In the genomic region with DNA sequence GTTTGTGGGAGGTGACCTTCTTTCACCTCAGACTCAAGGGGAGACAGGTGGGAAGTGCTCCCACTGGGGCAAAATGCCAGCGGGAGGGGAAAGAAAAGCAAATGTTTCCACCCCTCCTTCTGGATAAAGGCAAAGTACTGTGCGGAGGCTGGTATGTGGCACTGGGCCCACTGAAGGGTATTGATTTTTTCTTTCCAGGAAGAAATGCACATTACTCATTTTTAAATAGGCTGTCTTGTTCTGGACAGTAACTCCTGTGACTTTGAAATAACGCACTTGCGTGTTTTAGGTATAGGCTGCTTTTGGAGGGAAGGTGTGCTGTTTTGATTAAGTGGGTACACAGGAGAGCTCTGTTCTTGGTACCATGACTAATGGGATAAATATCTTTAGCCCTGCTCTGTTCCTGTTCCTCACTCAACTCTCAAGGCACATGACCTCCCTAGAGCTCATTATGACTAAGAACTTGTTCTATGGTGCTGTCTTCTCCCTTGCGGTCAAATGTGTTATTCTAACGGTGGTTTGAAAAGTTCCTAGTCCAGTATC, we compare ENCODE assay signal across 8 cellular contexts. TPM values are rescaled to one million over a fixed set of nuclear protein-coding genes. Genes with fewer than 3 reads are reported as not detected.
DNase-seq lines count a peak whose midpoint lies in the region; ATAC-seq and TF ChIP-seq lines count a peak whose summit lies in the region.

No MANE protein-coding gene starts in this region.

- H3K27ac ChIP-seq in gastrocnemius medialis: peak overlapping the region; percentile 76 to 87 (median 80)

- TF ChIP-seq CTCF in cardiac fibroblast (IDR thresholded peaks at IDR 0.05; ENCODE audit: low read depth, low read length) (no peak), gastrocnemius medialis (IDR thresholded peaks at IDR 0.05 in 4 of 5, conservative IDR thresholded peaks at IDR 0.05 in 1 of 5) (peak in 1 of 5 experiments; percentile 15)

- no peak overlapping the region for H3K4me3 Mint-ChIP-seq in activated T-cell treated with anti-CD3 and anti-CD28 coated beads, Interleukin-2, amount 50 U/mL, for 24 hours

- no peak overlapping the region for H3K27ac Mint-ChIP-seq in activated T-cell treated with anti-CD3 and anti-CD28 coated beads, Interleukin-2, amount 50 U/mL, for 24 hours

- no peaks in the 10 kb centered on the region for H3K4me1 Mint-ChIP-seq in activated T-cell treated with anti-CD3 and anti-CD28 coated beads, Interleukin-2, amount 50 U/mL, for 24 hours (ENCODE audit: low read depth)

- no peaks in the 10 kb centered on the region for H3K27me3 ChIP-seq in gastrocnemius medialis

- ATAC-seq in GM21723 (IDR thresholded peaks at IDR 0.05; ENCODE audit: unreplicated experiment) (peak; percentile 84), gastrocnemius medialis (peak; percentile 83 to 86)

- H3K36me3 Mint-ChIP-seq in activated T-cell treated with anti-CD3 and anti-CD28 coated beads, Interleukin-2, amount 50 U/mL, for 24 hours (ENCODE audit: low read depth): no peaks in the 10 kb centered on the region

- no peaks in the 10 kb centered on the region for H3K36me3 ChIP-seq in gastrocnemius medialis

- H3K4me3 ChIP-seq in cardiac fibroblast (replicated peaks in 1 of 2; ENCODE audit: low read depth in 2 of 2, low read length in 2 of 2) (no peak overlapping the region), gastrocnemius medialis (no peak overlapping the region)

- H3K9me3 Mint-ChIP-seq in activated T-cell treated with anti-CD3 and anti-CD28 coated beads, Interleukin-2, amount 50 U/mL, for 24 hours: no peaks in the 10 kb centered on the region

- DNase-seq in NCI-H187 treated with DMSO at 0.1 percent for 48 hours (lab: John Stamatoyannopoulos, UW) (peak; percentile 5), cardiac fibroblast (ENCODE audit: low read depth in 2 of 2) (peak; percentile 24 to 81), gastrocnemius medialis (peak in 1 of 2 donors; percentile 14), NCI-H526 (lab: John Stamatoyannopoulos, UW) (no peak), GF-D8 (lab: John Stamatoyannopoulos, UW) (no peak), hypothalamus (lab: John Stamatoyannopoulos, UW) (no peak)
- DNase-seq in activated T-cell treated with anti-CD3 and anti-CD28 coated beads, Interleukin-2, amount 50 U/mL, for 24 hours: no peak

- in situ Hi-C loops in gastrocnemius medialis (cut with MboI; ENCODE audit: low sequenced_read_pairs in 4 of 4): no loop called here

- no peaks in the 10 kb centered on the region for H3K9me3 ChIP-seq in gastrocnemius medialis

- H3K27me3 Mint-ChIP-seq in activated T-cell treated with anti-CD3 and anti-CD28 coated beads, Interleukin-2, amount 50 U/mL, for 24 hours: peaks cover 17% of the 10 kb centered on the region

- H3K4me1 ChIP-seq in gastrocnemius medialis: peaks cover 12 to 16% of the 10 kb centered on the region in 2 donors

- no peak for TF ChIP-seq POLR2A in gastrocnemius medialis (IDR thresholded peaks at IDR 0.05)

- intact Hi-C loops in gastrocnemius medialis (cut with DNase I; ENCODE audit: low total_unique reads): loop anchor here (2.0 kb wide), 1 partner anchor 42 kb away; no protein-coding TSS in a partner anchor

RNA-seq across cellular contexts. Expression of a gene that starts 40.7 kb away (rescaled TPM):
- total RNA-seq in gastrocnemius medialis: 10 to 100 TPM in 1 of 4 donors, 1 to 10 TPM in 3; 4.5 to 11.3 (median 6.0) TPM

RNA-seq across cellular contexts. Expression of a gene that starts 40.8 kb away (rescaled TPM):
- total RNA-seq in gastrocnemius medialis: 100 to 1,000 TPM in 3 of 4 donors, 10 to 100 TPM in 1; 79.1 to 797 (median 200) TPM

RNA-seq across cellular contexts. Expression of a gene that starts 57.0 kb away (rescaled TPM):
- under 1 TPM in 3 of 4 donors, not detected in 1; 0.16 to 0.92 (median 0.75) TPM for total RNA-seq in gastrocnemius medialis

Comparison
In these comparisons a context has a peak if more than half of its experiments do, and no peak if none do; other contexts are left out.
1. DNase-seq: peak in NCI-H187 treated with DMSO at 0.1 percent for 48 hours (single experiment) and cardiac fibroblast (2 of 2); none in NCI-H526 (0 of 2), GF-D8 (single experiment), activated T-cell treated with anti-CD3 and anti-CD28 coated beads, Interleukin-2, amount 50 U/mL, for 24 hours (single experiment) and hypothalamus (0 of 51).